In the genomic region with DNA sequence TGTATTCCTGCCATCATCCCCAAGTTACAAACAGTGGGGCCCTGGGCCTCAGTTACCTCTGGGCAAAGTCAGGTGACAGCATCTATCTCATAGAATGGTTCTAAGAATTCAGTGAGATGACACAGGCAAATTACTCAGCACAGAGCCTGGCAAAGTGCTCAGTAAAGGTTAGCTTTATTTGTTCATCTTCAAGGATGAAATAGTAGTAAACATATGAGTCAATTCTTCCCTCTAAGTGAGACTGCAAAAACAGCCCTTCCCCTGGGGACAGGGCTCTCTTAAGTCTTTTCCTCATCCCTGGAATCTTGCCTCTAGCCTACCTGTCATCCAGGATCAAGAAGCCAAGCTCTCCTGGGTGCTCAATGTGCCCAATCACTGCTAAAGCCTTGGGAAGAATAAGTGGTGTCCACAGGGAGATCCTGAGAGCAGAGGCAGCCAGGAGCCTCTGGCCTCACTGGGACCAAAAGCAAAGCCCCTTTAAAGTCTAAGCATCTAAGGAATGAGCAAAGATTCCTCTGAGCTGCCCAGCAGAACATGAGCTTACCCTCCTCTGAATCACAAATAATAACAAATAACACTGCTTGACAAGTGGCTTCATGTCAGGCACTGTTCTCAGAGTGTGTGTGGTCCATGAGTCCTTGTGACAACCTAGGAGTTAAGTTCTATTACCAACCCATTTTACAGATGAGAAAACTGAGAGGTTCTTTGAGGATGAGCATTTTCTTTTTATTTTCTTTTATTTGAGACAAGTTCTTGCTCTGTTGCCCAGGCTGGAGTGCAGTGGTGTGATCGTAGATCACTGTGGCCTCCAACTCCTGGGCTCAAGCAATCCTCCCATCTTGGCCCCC, we compare ENCODE assay signal across 10 cellular contexts. TPM values are rescaled to one million over a fixed set of nuclear protein-coding genes. Genes with fewer than 3 reads are reported as not detected.
DNase-seq lines count a peak whose midpoint lies in the region; ATAC-seq, FAIRE-seq and TF ChIP-seq lines count a peak whose summit lies in the region.
"Had no signal": no experiment of that assay in that cellular context is flagged by ENCODE, and none has a peak within 500 bp of the region (broad histone marks: within the 10 kb centered on the region; RNA-seq: fewer than 3 reads in every experiment).

No MANE protein-coding gene starts in this region.

- POLR2A ChIA-PET in IMR-90 (lab: Charles Lee; ENCODE audit: unreplicated experiment) (no interaction called here), K562 (lab: Yijun Ruan, JAX) (no interaction called here)

- WGBS in IMR-90 (ENCODE audit: extremely low coverage in 2 of 2, insufficient read length in 1 of 2), 2 experiments, result no CpG with 5 or more reads among the region's 1 CpG
- WGBS in K562 (ENCODE audit: insufficient coverage, low coverage, missing lambda C conversion rate), result 0% methylated on average over 1 of the region's 1 CpG

- no peak for TF ChIP-seq EP300 in K562 (IDR thresholded peaks at IDR 0.05; ENCODE audit: low read length)

- H3K79me1 ChIP-seq in IMR-90 (ENCODE audit: low read depth in 1 of 2, low read length in 2 of 2), result peaks cover 36 to 81% of the 10 kb centered on the region in 2 experiments; a peak in 3 of 4 replicates

- peak overlapping the region; percentile 61; the same call in 1 of the 2 replicates for H2AK5ac ChIP-seq in IMR-90 (ENCODE audit: low read depth, low read length)

- H3K4me1 ChIP-seq in IMR-90 (ENCODE audit: control insufficient read depth, insufficient read depth, low read length), result peaks cover 12% of the 10 kb centered on the region
- no peaks in the 10 kb centered on the region for H3K4me1 ChIP-seq in K562 (replicated peaks in 1 of 2; ENCODE audit: control insufficient read depth in 2 of 2, insufficient read depth in 2 of 2, low read length in 2 of 2)
- peaks cover 16% of the 10 kb centered on the region for H3K4me1 ChIP-seq in keratinocyte (ENCODE audit: control insufficient read depth, extremely low read depth, insufficient read depth, low read length)
- peaks cover 18 to 88% (median 73%) of the 10 kb centered on the region in 5 donors for H3K4me1 ChIP-seq in subcutaneous abdominal adipose tissue (ENCODE audit: control insufficient read depth in 5 of 5, insufficient read depth in 5 of 5, low read length in 5 of 5)

- no peak for FAIRE-seq in K562 (lab: Jason Lieb, UNC)
- no peak for FAIRE-seq in keratinocyte (lab: Jason Lieb, UNC)

- H3K9me1 ChIP-seq in IMR-90 (ENCODE audit: insufficient read depth, low read length), result peaks cover 16% of the 10 kb centered on the region; the same call in 1 of the 2 replicates
- no peaks in the 10 kb centered on the region for H3K9me1 ChIP-seq in K562 (ENCODE audit: control insufficient read depth, insufficient read depth, low read length)
- peaks cover 4% of the 10 kb centered on the region for H3K9me1 ChIP-seq in keratinocyte (ENCODE audit: control insufficient read depth, extremely low read depth, insufficient read depth, low read length)

- H3K9me3 ChIP-seq in IMR-90 (ENCODE audit: control insufficient read depth, insufficient read depth, low read length), result no peaks in the 10 kb centered on the region
- H3K9me3 ChIP-seq in K562 (replicated peaks; ENCODE audit: control insufficient read depth, insufficient read depth, low read depth, low read length), result no peaks in the 10 kb centered on the region
- no peaks in the 10 kb centered on the region for H3K9me3 ChIP-seq in keratinocyte (ENCODE audit: control insufficient read depth, low read depth, low read length)
- no peaks in the 10 kb centered on the region for H3K9me3 ChIP-seq in subcutaneous abdominal adipose tissue (ENCODE audit: control insufficient read depth in 5 of 5, low read length in 5 of 5)
- H3K9me3 ChIP-seq: ovary had no signal

- intact Hi-C loops in IMR-90 (cut with micrococcal nuclease) (no loop called here), K562 (cut with micrococcal nuclease) (no loop called here)

- H3K9ac ChIP-seq in IMR-90 (ENCODE audit: low read depth, low read length) (no peak overlapping the region), K562 (ENCODE audit: insufficient read depth in 1 of 2, low read depth in 2 of 2, low read length in 2 of 2) (no peak overlapping the region), keratinocyte (ENCODE audit: control insufficient read depth, extremely low read depth, insufficient read depth, low read length) (peak overlapping the region; percentile 22), subcutaneous abdominal adipose tissue (ENCODE audit: low read length in 5 of 5) (peak overlapping the region in 1 of 5 donors; percentile 41)

- peak overlapping the region; percentile 72 for H3K4ac ChIP-seq in IMR-90 (ENCODE audit: low read depth, low read length)

- H3K56ac ChIP-seq in IMR-90 (ENCODE audit: extremely low read depth, insufficient read depth, low read length), result no peak overlapping the region

- H2BK20ac ChIP-seq in IMR-90 (ENCODE audit: low read depth, low read length), result peak overlapping the region; percentile 75

- CTCF ChIA-PET in IMR-90 (lab: Yijun Ruan, JAX), result interaction anchor here (0.6 to 1.9 kb wide), 2 partner anchors 10 to 11 kb away, joined by 3 to 8 read pairs; no protein-coding TSS in a partner anchor
- CTCF ChIA-PET in K562 (lab: Yijun Ruan, JAX; ENCODE audit: low intra/inter-chr PET ratio), result no interaction called here

- dilution Hi-C loops in IMR-90 (cut with HindIII; ENCODE audit: low sequenced_read_pairs, unreplicated experiment), result no loop called here
- dilution Hi-C loops in keratinocyte (cut with MboI; ENCODE audit: extremely low pct_ligation_motif_present, low sequenced_read_pairs), result no loop called here

- H3K4me3 ChIP-seq in IMR-90 (ENCODE audit: insufficient read depth, low read depth, low read length) (no peak overlapping the region), K562 (no peak overlapping the region), keratinocyte (ENCODE audit: control insufficient read depth in 2 of 3, extremely low read depth in 1 of 3, insufficient read depth in 2 of 3, low read depth in 1 of 3, low read length in 3 of 3) (no peak overlapping the region), subcutaneous abdominal adipose tissue (ENCODE audit: low read depth in 1 of 5, low read length in 5 of 5) (no peak overlapping the region)
- H3K4me3 ChIP-seq: ovary had no signal

- peak overlapping the region; percentile 32 for H3K4me2 ChIP-seq in IMR-90 (ENCODE audit: low read depth, low read length)
- no peak overlapping the region for H3K4me2 ChIP-seq in K562 (ENCODE audit: insufficient read depth, low read length)
- no peak overlapping the region for H3K4me2 ChIP-seq in keratinocyte (ENCODE audit: control insufficient read depth, extremely low read depth, insufficient read depth, low read depth, low read length)

- peaks cover 26% of the 10 kb centered on the region; the same call in 1 of the 2 replicates for H4K20me1 ChIP-seq in IMR-90 (ENCODE audit: insufficient read depth, low read length)
- H4K20me1 ChIP-seq in K562 (replicated peaks; ENCODE audit: control insufficient read depth, insufficient read depth, low read length), result no peaks in the 10 kb centered on the region
- no peaks in the 10 kb centered on the region for H4K20me1 ChIP-seq in keratinocyte (ENCODE audit: control insufficient read depth, extremely low read depth, insufficient read depth, low read length)

- TF ChIP-seq POLR2A in IMR-90 (IDR thresholded peaks at IDR 0.05; ENCODE audit: low read depth, low read length) (no peak), K562 (conservative IDR thresholded peaks at IDR 0.05) (no peak)

- H3K79me2 ChIP-seq in K562 (ENCODE audit: control insufficient read depth, insufficient read depth, low read length) (no peaks in the 10 kb centered on the region), keratinocyte (ENCODE audit: control insufficient read depth, insufficient read depth, low read length) (peaks cover 89% of the 10 kb centered on the region)

- peak overlapping the region; percentile 90 for H2BK120ac ChIP-seq in IMR-90 (ENCODE audit: low read depth, low read length)

- 0 out of 2 replicates have a peak overlapping the region, but pooled peaks have one; percentile 40 for H3K23ac ChIP-seq in IMR-90 (ENCODE audit: low read depth, low read length)

- no peak overlapping the region for H2AK9ac ChIP-seq in IMR-90 (replicated peaks; ENCODE audit: low read depth, low read length, poor library complexity)

- DNase-seq in IMR-90 (peak; percentile 80), K562 (ENCODE audit: extremely low read depth in 1 of 4, low spot score in 3 of 4) (no peak), keratinocyte (ENCODE audit: low read depth, low spot score) (no peak), NCI-H1417 treated with DMSO at 0.1 percent for 48 hours (lab: John Stamatoyannopoulos, UW) (no peak), NCI-H524 treated with DMSO at 0.1 percent for 48 hours (lab: John Stamatoyannopoulos, UW) (no peak), activated T-cell treated with anti-CD3 and anti-CD28 coated beads for 4 hours (no peak)
- DNase-seq: GDM1 had no signal

- H2AFZ ChIP-seq in IMR-90 (replicated peaks; ENCODE audit: low read length, poor library complexity), result no peak overlapping the region
- no peak overlapping the region for H2AFZ ChIP-seq in K562 (ENCODE audit: low read depth, low read length)
- H2AFZ ChIP-seq in keratinocyte (ENCODE audit: control insufficient read depth, low read length), result no peak overlapping the region

- no peaks in the 10 kb centered on the region for H3K27me3 ChIP-seq in IMR-90 (ENCODE audit: control insufficient read depth, insufficient read depth, low read length)
- H3K27me3 ChIP-seq in K562 (ENCODE audit: control insufficient read depth in 2 of 2, insufficient read depth in 2 of 2, low read length in 2 of 2), result peaks cover 8 to 23% of the 10 kb centered on the region in 2 experiments; a peak in 3 of 5 replicates
- H3K27me3 ChIP-seq in keratinocyte (ENCODE audit: control insufficient read depth, extremely low read depth, insufficient read depth, low read length), result no peaks in the 10 kb centered on the region
- no peaks in the 10 kb centered on the region for H3K27me3 ChIP-seq in subcutaneous abdominal adipose tissue (ENCODE audit: control insufficient read depth in 5 of 5, insufficient read depth in 4 of 5, low read length in 5 of 5)
- H3K27me3 ChIP-seq: ovary had no signal

- peak overlapping the region; percentile 11; the same call in 1 of the 2 replicates for H4K5ac ChIP-seq in IMR-90 (ENCODE audit: low read depth, low read length)

- H2BK5ac ChIP-seq in IMR-90 (ENCODE audit: low read depth, low read length, poor library complexity, severe bottlenecking), result peak overlapping the region; percentile 59

- peak overlapping the region; percentile 41 for H3K27ac ChIP-seq in IMR-90 (ENCODE audit: insufficient read depth, low read length)
- H3K27ac ChIP-seq in K562 (ENCODE audit: extremely low read depth, low read depth, low read length), result no peak overlapping the region
- H3K27ac ChIP-seq in keratinocyte (ENCODE audit: control insufficient read depth, insufficient read depth, low read length), result peak overlapping the region; percentile 45
- peak overlapping the region; percentile 54 for H3K27ac ChIP-seq in subcutaneous abdominal adipose tissue (ENCODE audit: low read depth, low read length)

- H2BK15ac ChIP-seq in IMR-90 (ENCODE audit: low read depth, low read length), result no peak overlapping the region; the same call in 2 of the 3 replicates

- ATAC-seq in IMR-90 (ENCODE audit: low read depth) (peak; percentile 83), K562 (no peak), HG03354 (IDR thresholded peaks at IDR 0.05; ENCODE audit: poor library complexity, severe bottlenecking, unreplicated experiment) (no peak)

- H3K36me3 ChIP-seq in IMR-90 (ENCODE audit: control insufficient read depth, insufficient read depth, low read length) (no peaks in the 10 kb centered on the region), K562 (ENCODE audit: control insufficient read depth, insufficient read depth, low read length) (no peaks in the 10 kb centered on the region), keratinocyte (ENCODE audit: control insufficient read depth in 2 of 2, extremely low read depth in 1 of 2, insufficient read depth in 2 of 2, low read length in 2 of 2) (peaks cover 0 to 1% of the 10 kb centered on the region in 2 experiments), subcutaneous abdominal adipose tissue (ENCODE audit: control insufficient read depth in 5 of 5, insufficient read depth in 5 of 5, low read length in 5 of 5) (no peaks in the 10 kb centered on the region)
- H3K36me3 ChIP-seq: ovary had no signal

- H3K14ac ChIP-seq in IMR-90 (replicated peaks; ENCODE audit: low read depth, low read length), result 0 out of 2 replicates have a peak overlapping the region, but pooled peaks have one; percentile 23

- no peak for TF ChIP-seq RAD21 in IMR-90 (IDR thresholded peaks at IDR 0.05; ENCODE audit: low read length)
- no peak for TF ChIP-seq RAD21 in K562 (CRISPR knock-in tag; conservative IDR thresholded peaks at IDR 0.05 in 1 of 2, IDR thresholded peaks at IDR 0.05 in 1 of 2)

- H4K91ac ChIP-seq in IMR-90 (ENCODE audit: insufficient read depth, low read depth, low read length), result peak overlapping the region; percentile 65; the same call in 1 of the 2 replicates

- BruUV-seq in IMR-90 (replicated peaks; lab: Mats Ljungman, UMichigan) (no TSS peak), K562 (replicated peaks; lab: Mats Ljungman, UMichigan) (no TSS peak)

- H4K8ac ChIP-seq in IMR-90 (ENCODE audit: low read depth in 2 of 2, low read length in 2 of 2), result peak overlapping the region in 1 of 2 experiments; percentile 53; a peak in 2 of 4 replicates

- in situ Hi-C loops in IMR-90 (cut with MboI; ENCODE audit: low sequenced_read_pairs) (no loop called here), K562 (cut with MboI) (no loop called here)

- no peak for TF ChIP-seq CTCF in IMR-90 (conservative IDR thresholded peaks at IDR 0.05; ENCODE audit: low read depth, low read length)
- TF ChIP-seq CTCF in K562 (IDR thresholded peaks at IDR 0.05 in 2 of 3, conservative IDR thresholded peaks at IDR 0.05 in 1 of 3; ENCODE audit: insufficient read depth in 2 of 3, low read depth in 1 of 3, low read length in 3 of 3), result no peak
- no peak for TF ChIP-seq CTCF in keratinocyte (optimal IDR thresholded peaks at IDR 0.05 in 1 of 3, IDR thresholded peaks at IDR 0.05 in 1 of 3, conservative IDR thresholded peaks at IDR 0.05 in 1 of 3; ENCODE audit: extremely low read depth in 1 of 3, insufficient read depth in 2 of 3, low read length in 3 of 3)

- peak overlapping the region; percentile 21; the same call in 1 of the 2 replicates for H3K18ac ChIP-seq in IMR-90 (ENCODE audit: low read depth, low read length)

RNA-seq across cellular contexts. Expression of a gene that starts 12.1 kb away (rescaled TPM):
- total RNA-seq in IMR-90 (2012; rRNA removed) (8.8 and 8.9 TPM in 2 replicates), K562 (2014; rRNA removed) (not detected in 2 replicates), K562 (2014; rRNA removed; fragmentation: Illumina TruSeq; extraction: Trizol) (not detected in 2 replicates), K562 (2015; rRNA removed; fragmentation: Illumina TruSeq; extraction: Trizol) (not detected in 2 replicates), K562 (2021) (0.02 TPM in 2 replicates)
- polyA plus RNA-seq in IMR-90 (2012; rRNA removed) (4.8 and 4.9 TPM in 2 replicates), K562 (2011; rRNA removed) (not detected in 2 replicates), K562 (2014; fragmentation: Illumina TruSeq; extraction: Trizol) (not detected in 2 replicates), K562 (2014; fragmentation: Nextera tagmentation; extraction: Ambion mirVana) (not detected), K562 (2014; rRNA removed) (not detected in 2 replicates), keratinocyte (11.7 to 31.0 TPM (median 12.3 TPM) in 3 replicates)
- 3.0 and 3.1 TPM in 2 replicates for polyA plus RNA-seq in IMR-90 (2012; cell fraction: cytosol; rRNA removed)
- polyA plus RNA-seq in IMR-90 (2012; cell fraction: nucleus; rRNA removed; ENCODE audit: low replicate concordance), result 4.5 and 10.4 TPM in 2 replicates
- total RNA-seq in K562 (2011; cell fraction: chromatin; rRNA removed; ENCODE audit: low replicate concordance), result not detected in 2 replicates
- not detected in 2 replicates for total RNA-seq in K562 (2011; cell fraction: nucleolus; rRNA removed)
- not detected in 2 replicates for total RNA-seq in K562 (2011; cell fraction: nucleoplasm; rRNA removed)
- polyA plus RNA-seq in K562 (2011; cell fraction: cytosol; rRNA removed), result 0.22 TPM in 1 of 2 replicates, not detected in the other
- not detected in 2 replicates for polyA plus RNA-seq in K562 (2011; cell fraction: nucleus; rRNA removed)
- polyA plus RNA-seq in K562 (2012), result not detected in 2 replicates
- not detected in 2 replicates for polyA minus RNA-seq in K562 (2011; rRNA and poly(A)+ RNA removed)
- not detected in 2 replicates for polyA minus RNA-seq in K562 (2011; cell fraction: cytosol; rRNA and poly(A)+ RNA removed)
- polyA minus RNA-seq in K562 (2011; cell fraction: nucleus; rRNA and poly(A)+ RNA removed), result not detected in 2 replicates
- 2.4 TPM for polyA plus RNA-seq in keratinocyte (2011; ENCODE audit: low read depth)
- 14.8 and 15.2 TPM in 2 replicates for polyA plus RNA-seq in keratinocyte (2011; cell fraction: cytosol; rRNA removed)
- polyA plus RNA-seq in keratinocyte (2011; cell fraction: nucleus; rRNA removed), result 22.7 and 25.6 TPM in 2 replicates
- polyA plus RNA-seq in keratinocyte (2012; ENCODE audit: low replicate concordance), result 4.1 and 19.0 TPM in 2 replicates
- polyA minus RNA-seq in keratinocyte, result 22.1 to 35.4 TPM (median 28.4 TPM) in 3 replicates
- 40.9 TPM for polyA minus RNA-seq in keratinocyte (2011; cell fraction: cytosol; rRNA and poly(A)+ RNA removed)
- polyA minus RNA-seq in keratinocyte (2011; cell fraction: nucleus; rRNA and poly(A)+ RNA removed), result 17.3 and 42.0 TPM in 2 replicates
